8 cellular contexts compared by ENCODE assay signal in genomic region chr1:33099290-33100118, GRCh38. TPM values are rescaled to one million over a fixed set of nuclear protein-coding genes. Genes with fewer than 3 reads are reported as not detected.
DNase-seq lines count a peak whose midpoint lies in the region; ATAC-seq and TF ChIP-seq lines count a peak whose summit lies in the region.

No MANE protein-coding gene starts in this region.

- no peak overlapping the region for H3K4me3 ChIP-seq in BJ (ENCODE audit: low read depth, low read length)

- ATAC-seq in GM21528 (IDR thresholded peaks at IDR 0.05; ENCODE audit: low FRiP score, unreplicated experiment) (peak; percentile 72), esophagus mucosa (peak; percentile 74)

- CTCF ChIA-PET in BJ (lab: Yijun Ruan, JAX) = interaction anchor here (0.7 to 0.9 kb wide), 4 partner anchors 13 to 372 kb away, joined by 3 to 4 read pairs (median 4); partner anchors contain the start of gene ZSCAN20

- peak; percentile 68 for TF ChIP-seq CTCF in BJ (IDR thresholded peaks at IDR 0.05; ENCODE audit: insufficient read depth, low read depth, low read length)

- 0 out of 2 replicates have a peak, but pooled peaks cover 2% of the 10 kb centered on the region for H3K36me3 ChIP-seq in BJ (ENCODE audit: control insufficient read depth, insufficient read depth, low read length)

- POLR2A ChIA-PET in BJ (lab: Charles Lee) = interaction anchor here (0.5 to 1.4 kb wide), 4 partner anchors 26 to 129 kb away, joined by 3 to 5 read pairs (median 3); no protein-coding TSS in a partner anchor

- DNase-seq in BJ (ENCODE audit: low read depth) = peak; percentile 100
- DNase-seq in MV-4-11 (lab: John Stamatoyannopoulos, UW) = peak; percentile 100
- peak; percentile 24 to 35 for DNase-seq in activated CD8-positive, alpha-beta memory T cell treated with anti-CD3 and anti-CD28 coated beads for 4 hours (ENCODE audit: low read depth in 2 of 2)
- peak; percentile 51 to 67 (median 59) for DNase-seq in stimulated activated CD4-positive, alpha-beta T cell treated with anti-CD3 and anti-CD28 coated beads, Interleukin-12 subunit alpha, Interleukin-12 subunit beta, amount 100 ng/mL, for 48 hours (ENCODE audit: low read depth in 2 of 3, low spot score in 1 of 3)
- DNase-seq in DMS 273 (lab: John Stamatoyannopoulos, UW; ENCODE audit: unreplicated experiment) = no peak
- DNase-seq in NCI-H1048 (lab: John Stamatoyannopoulos, UW) = no peak

- H3K27me3 ChIP-seq in BJ (ENCODE audit: control insufficient read depth, insufficient read depth, low read length) = no peaks in the 10 kb centered on the region

RNA-seq across cellular contexts. Expression of gene AZIN2, which starts 18.6 kb away (rescaled TPM):
- polyA plus RNA-seq in BJ (2011; rRNA removed) = 3.0 and 6.4 TPM in 2 replicates
- polyA minus RNA-seq in BJ (2011; rRNA and poly(A)+ RNA removed) = 2.9 and 3.6 TPM in 2 replicates
- total RNA-seq in esophagus mucosa = 1.4 TPM

Comparison
In these comparisons a context has a peak if more than half of its experiments do, and no peak if none do; other contexts are left out.
1. DNase-seq: peak in BJ (single experiment), MV-4-11 (single experiment), activated CD8-positive, alpha-beta memory T cell treated with anti-CD3 and anti-CD28 coated beads for 4 hours (2 of 2) and stimulated activated CD4-positive, alpha-beta T cell treated with anti-CD3 and anti-CD28 coated beads, Interleukin-12 subunit alpha, Interleukin-12 subunit beta, amount 100 ng/mL, for 48 hours (3 of 3); none in DMS 273 (single experiment) and NCI-H1048 (single experiment).